18 cellular contexts compared by ENCODE assay signal in genomic region chr11:93251922-93252321, GRCh38.
"Had no signal": no experiment of that assay in that cellular context is flagged by ENCODE, and none has a peak within 500 bp of the region (broad histone marks: within the 10 kb centered on the region; RNA-seq: fewer than 3 reads in every experiment).

No MANE protein-coding gene starts in this region.

- H3K36me3 ChIP-seq: esophagus muscularis mucosa, gastrocnemius medialis, heart right ventricle, neural progenitor cell, ovary, right atrium auricular region had no signal

- H3K9me3 ChIP-seq: esophagus muscularis mucosa, gastrocnemius medialis, ovary, right atrium auricular region had no signal

- H3K27ac Mint-ChIP-seq: mesothelial cell of epicardium; natural killer cell treated with Interleukin-12 subunit alpha and Interleukin-12 subunit beta and Interleukin-15 and Interleukin-18, amount 100 ng/mL, for 72 hours; neural progenitor cell; type B pancreatic cell had no signal

- H3K27me3 ChIP-seq: esophagus muscularis mucosa, gastrocnemius medialis, heart right ventricle, neural progenitor cell, ovary, right atrium auricular region had no signal

- H3K4me3 Mint-ChIP-seq: mesothelial cell of epicardium; natural killer cell treated with Interleukin-12 subunit alpha and Interleukin-12 subunit beta and Interleukin-15 and Interleukin-18, amount 100 ng/mL, for 72 hours; neural progenitor cell; type B pancreatic cell had no signal

- H3K4me3 ChIP-seq: esophagus muscularis mucosa, gastrocnemius medialis, heart right ventricle, neural progenitor cell, ovary, right atrium auricular region, smooth muscle cell had no signal

- ATAC-seq: gastrocnemius medialis; heart right ventricle; natural killer cell treated with Interleukin-12 subunit alpha and Interleukin-12 subunit beta and Interleukin-15 and Interleukin-18, amount 100 ng/mL, for 72 hours had no signal

- H3K9ac ChIP-seq: neural progenitor cell had no signal

- H3K36me3 Mint-ChIP-seq: natural killer cell treated with Interleukin-12 subunit alpha and Interleukin-12 subunit beta and Interleukin-15 and Interleukin-18, amount 100 ng/mL, for 72 hours; type B pancreatic cell had no signal

- H3K27me3 Mint-ChIP-seq: type B pancreatic cell had no signal

- H3K27ac ChIP-seq: epithelial cell of prostate, esophagus muscularis mucosa, gastrocnemius medialis, heart right ventricle, neural progenitor cell, ovary, right atrium auricular region had no signal

- DNase-seq: effector memory CD4-positive, alpha-beta T cell; gastrocnemius medialis; heart right ventricle; hypothalamus; kidney; mammary epithelial cell; nucleus accumbens; ovary; stimulated activated CD4-positive, alpha-beta T cell treated with anti-CD3 and anti-CD28 coated beads, Interleukin-2, amount 100 ng/mL, for 48 hours; stimulated activated naive CD4-positive, alpha-beta T cell treated with Interleukin-2 at 50 U/mL for 16 hours had no signal

- H3K4me2 ChIP-seq: neural progenitor cell, smooth muscle cell had no signal

- H2AFZ ChIP-seq: neural progenitor cell had no signal

- H3K9me3 Mint-ChIP-seq: natural killer cell treated with Interleukin-12 subunit alpha and Interleukin-12 subunit beta and Interleukin-15 and Interleukin-18, amount 100 ng/mL, for 72 hours had no signal

- H3K4me1 ChIP-seq: heart right ventricle, right atrium auricular region had no signal
